In genomic region chr10:77637986-77638765, GRCh38 we compare ENCODE assay signal across 8 cellular contexts. TPM values are rescaled to one million over a fixed set of nuclear protein-coding genes. Genes with fewer than 3 reads are reported as not detected.
DNase-seq lines count a peak whose midpoint lies in the region; ATAC-seq and TF ChIP-seq lines count a peak whose summit lies in the region.

No MANE protein-coding gene starts in this region.

- POLR2A ChIA-PET in activated CD8-positive, alpha-beta T cell treated with anti-CD3 and anti-CD28 coated beads for 36 hours (lab: Charles Lee) = interaction anchor here (0.9 kb wide), 1 partner anchor 11 kb away, joined by 3 read pairs; no protein-coding TSS in a partner anchor
- POLR2A ChIA-PET in activated CD8-positive, alpha-beta T cell treated with anti-CD3 and anti-CD28 coated beads, Interleukin-2, amount 10 ng/mL, durations not matched to agents 7 days and 5 days (lab: Charles Lee) = no interaction called here
- POLR2A ChIA-PET in SK-N-SH (lab: Yijun Ruan, JAX) = no interaction called here
- POLR2A ChIA-PET in OCI-LY7 (lab: Charles Lee) = no interaction called here

- H3K36me3 Mint-ChIP-seq in activated CD8-positive, alpha-beta T cell treated with anti-CD3 and anti-CD28 coated beads for 36 hours (ENCODE audit: low read depth) = no peaks in the 10 kb centered on the region
- no peaks in the 10 kb centered on the region for H3K36me3 Mint-ChIP-seq in activated CD8-positive, alpha-beta T cell treated with anti-CD3 and anti-CD28 coated beads, Interleukin-2, amount 10 ng/mL, durations not matched to agents 7 days and 5 days (ENCODE audit: low read depth)
- H3K36me3 Mint-ChIP-seq in activated CD8-positive, alpha-beta memory T cell treated with anti-CD3 and anti-CD28 coated beads, Interleukin-2, amount 10 ng/mL, durations not matched to agents 7 days and 5 days = no peaks in the 10 kb centered on the region

- 1% methylated on average over 14 of the region's 104 CpGs for WGBS in SK-N-SH (ENCODE audit: low lambda C conversion rate)
- 1 to 2% (median 1%) methylated on average over 71 to 104 of the region's 104 CpGs for WGBS in psoas muscle, 3 donors

- TF ChIP-seq EP300 in SK-N-SH (IDR thresholded peaks at IDR 0.05; ENCODE audit: borderline replicate concordance in 1 of 2, low read depth in 1 of 2, low read length in 1 of 2) = no peak

- H3K36me3 ChIP-seq in SK-N-SH (replicated peaks in 1 of 2; ENCODE audit: control insufficient read depth in 1 of 2, insufficient read depth in 2 of 2, low read length in 1 of 2) = peaks cover 0 to 7% of the 10 kb centered on the region in 2 experiments
- H3K36me3 ChIP-seq in psoas muscle (ENCODE audit: insufficient read depth in 1 of 2, low read depth in 1 of 2) = no peaks in the 10 kb centered on the region
- no peaks in the 10 kb centered on the region for H3K36me3 ChIP-seq in OCI-LY7 (ENCODE audit: insufficient read depth, low read length)

- BruUV-seq in OCI-LY7 (replicated peaks; lab: Mats Ljungman, UMichigan) = no TSS peak

- H3K4me1 Mint-ChIP-seq in activated CD8-positive, alpha-beta T cell treated with anti-CD3 and anti-CD28 coated beads for 36 hours (ENCODE audit: low read depth) = peaks cover 6% of the 10 kb centered on the region
- peaks cover 7% of the 10 kb centered on the region for H3K4me1 Mint-ChIP-seq in activated CD8-positive, alpha-beta T cell treated with anti-CD3 and anti-CD28 coated beads, Interleukin-2, amount 10 ng/mL, durations not matched to agents 7 days and 5 days (ENCODE audit: low read depth)
- H3K4me1 Mint-ChIP-seq in activated CD8-positive, alpha-beta memory T cell treated with anti-CD3 and anti-CD28 coated beads, Interleukin-2, amount 10 ng/mL, durations not matched to agents 7 days and 5 days = peaks cover 5% of the 10 kb centered on the region

- H3K9me3 ChIP-seq in SK-N-SH = no peaks in the 10 kb centered on the region
- H3K9me3 ChIP-seq in psoas muscle = no peaks in the 10 kb centered on the region
- H3K9me3 ChIP-seq in OCI-LY7 (ENCODE audit: low read length) = no peaks in the 10 kb centered on the region

- no peak for TF ChIP-seq CTCF in activated CD8-positive, alpha-beta T cell treated with anti-CD3 and anti-CD28 coated beads for 36 hours (IDR thresholded peaks at IDR 0.05)
- TF ChIP-seq CTCF in SK-N-SH (IDR thresholded peaks at IDR 0.05) (peak; percentile 17; the same call in 1 of the 2 replicates), psoas muscle (IDR thresholded peaks at IDR 0.05) (no peak), OCI-LY7 (conservative IDR thresholded peaks at IDR 0.05; ENCODE audit: low read length) (no peak)

- H4K20me1 ChIP-seq in SK-N-SH (ENCODE audit: insufficient read depth) (no peaks in the 10 kb centered on the region), OCI-LY7 (ENCODE audit: insufficient read depth, low read length) (no peaks in the 10 kb centered on the region)

- H3K9me3 Mint-ChIP-seq in activated CD8-positive, alpha-beta T cell treated with anti-CD3 and anti-CD28 coated beads for 36 hours = no peaks in the 10 kb centered on the region
- H3K9me3 Mint-ChIP-seq in activated CD8-positive, alpha-beta T cell treated with anti-CD3 and anti-CD28 coated beads, Interleukin-2, amount 10 ng/mL, durations not matched to agents 7 days and 5 days (ENCODE audit: insufficient read depth) = no peaks in the 10 kb centered on the region
- no peaks in the 10 kb centered on the region for H3K9me3 Mint-ChIP-seq in activated CD8-positive, alpha-beta memory T cell treated with anti-CD3 and anti-CD28 coated beads, Interleukin-2, amount 10 ng/mL, durations not matched to agents 7 days and 5 days (ENCODE audit: low read depth)

- intact Hi-C loops in activated CD8-positive, alpha-beta T cell treated with anti-CD3 and anti-CD28 coated beads for 36 hours (cut with micrococcal nuclease) = no loop called here
- intact Hi-C loops in psoas muscle (cut with DNase I) (loop anchor here in 1 of 2 donors (5.0 kb wide), 1 partner anchor 46 kb away; no protein-coding TSS in a partner anchor), OCI-LY7 (cut with micrococcal nuclease; ENCODE audit: unreplicated experiment) (no loop called here)

- no peaks in the 10 kb centered on the region for H3F3A ChIP-seq in SK-N-SH (replicated peaks; ENCODE audit: insufficient read depth)

- no peak overlapping the region; the same call in 1 of the 2 replicates for H3K9ac ChIP-seq in SK-N-SH

- H3K27ac ChIP-seq in SK-N-SH (ENCODE audit: low read depth in 2 of 2, low read length in 1 of 2) (no peak overlapping the region; a peak in 1 of 4 replicates), psoas muscle (peak overlapping the region; percentile 78), OCI-LY7 (ENCODE audit: low read depth, low read length, poor library complexity, severe bottlenecking) (no peak overlapping the region)

- no peak for TF ChIP-seq RAD21 in SK-N-SH (IDR thresholded peaks at IDR 0.05; ENCODE audit: low read length)

- H3K27me3 ChIP-seq in SK-N-SH (ENCODE audit: insufficient read depth) = no peaks in the 10 kb centered on the region
- H3K27me3 ChIP-seq in psoas muscle (ENCODE audit: insufficient read depth in 3 of 3, low read length in 2 of 3) = peaks cover 0 to 17% (median 3%) of the 10 kb centered on the region in 3 donors

- H3K4me1 ChIP-seq in SK-N-SH (ENCODE audit: control insufficient read depth in 1 of 2, insufficient read depth in 2 of 2, low read depth in 1 of 2, low read length in 1 of 2) = peaks cover 0 to 16% of the 10 kb centered on the region in 2 experiments; a peak in 2 of 4 replicates
- peaks cover 8% of the 10 kb centered on the region for H3K4me1 ChIP-seq in psoas muscle
- H3K4me1 ChIP-seq in OCI-LY7 (ENCODE audit: insufficient read depth, low read length, poor library complexity, severe bottlenecking) = no peaks in the 10 kb centered on the region

- no peak for ATAC-seq in activated CD8-positive, alpha-beta T cell treated with anti-CD3 and anti-CD28 coated beads for 36 hours
- ATAC-seq in activated CD8-positive, alpha-beta T cell treated with anti-CD3 and anti-CD28 coated beads, Interleukin-2, amount 10 ng/mL, durations not matched to agents 7 days and 5 days = no peak
- ATAC-seq in psoas muscle = peak; percentile 79 to 88 (median 80)
- ATAC-seq in activated CD8-positive, alpha-beta memory T cell treated with anti-CD3 and anti-CD28 coated beads, Interleukin-2, amount 10 ng/mL, durations not matched to agents 7 days and 5 days = no peak

- peak overlapping the region; percentile 88 for H3K4me2 ChIP-seq in SK-N-SH
- H3K4me2 ChIP-seq in OCI-LY7 (ENCODE audit: low read length) = no peak overlapping the region

- CTCF ChIA-PET in activated CD8-positive, alpha-beta T cell treated with anti-CD3 and anti-CD28 coated beads for 36 hours (lab: Charles Lee) = interaction anchor here (10.4 kb wide), 1 partner anchor 464 kb away, joined by 161 read pairs; no protein-coding TSS in a partner anchor
- CTCF ChIA-PET in activated CD8-positive, alpha-beta T cell treated with anti-CD3 and anti-CD28 coated beads, Interleukin-2, amount 10 ng/mL, durations not matched to agents 7 days and 5 days (lab: Charles Lee) = interaction anchor here (7.8 kb wide), 1 partner anchor 464 kb away, joined by 81 read pairs; no protein-coding TSS in a partner anchor
- CTCF ChIA-PET in SK-N-SH (lab: Yijun Ruan, JAX) (interaction anchor here (0.7 to 21.3 kb wide), 15 partner anchors 9 to 469 kb away, joined by 3 to 513 read pairs (median 4); no protein-coding TSS in a partner anchor), OCI-LY7 (lab: Charles Lee; ENCODE audit: unreplicated experiment) (no interaction called here)
- CTCF ChIA-PET in activated CD8-positive, alpha-beta memory T cell treated with anti-CD3 and anti-CD28 coated beads, Interleukin-2, amount 10 ng/mL, durations not matched to agents 7 days and 5 days (lab: Charles Lee) = interaction anchor here (1.2 to 1.4 kb wide), 2 partner anchors 17 to 472 kb away, joined by 3 read pairs; no protein-coding TSS in a partner anchor

- H3K9me2 ChIP-seq in SK-N-SH (no peaks in the 10 kb centered on the region), OCI-LY7 (ENCODE audit: insufficient read depth, low read length) (no peaks in the 10 kb centered on the region)

- H2AFZ ChIP-seq in SK-N-SH (ENCODE audit: low read depth) (no peak overlapping the region), OCI-LY7 (ENCODE audit: low read length) (no peak overlapping the region)

- H3K79me2 ChIP-seq in SK-N-SH (ENCODE audit: insufficient read depth) = peaks cover 35% of the 10 kb centered on the region
- no peaks in the 10 kb centered on the region for H3K79me2 ChIP-seq in OCI-LY7 (ENCODE audit: insufficient read depth, low read depth, low read length)

- H3K4me3 ChIP-seq in SK-N-SH (ENCODE audit: low read depth in 2 of 2, low read length in 1 of 2) (peak overlapping the region; percentile 61 to 84), psoas muscle (peak overlapping the region; percentile 81), OCI-LY7 (ENCODE audit: low read depth, low read length, poor library complexity, severe bottlenecking) (no peak overlapping the region)

- H3K4me3 Mint-ChIP-seq in activated CD8-positive, alpha-beta T cell treated with anti-CD3 and anti-CD28 coated beads for 36 hours = peak overlapping the region; percentile 37
- no peak overlapping the region for H3K4me3 Mint-ChIP-seq in activated CD8-positive, alpha-beta T cell treated with anti-CD3 and anti-CD28 coated beads, Interleukin-2, amount 10 ng/mL, durations not matched to agents 7 days and 5 days
- H3K4me3 Mint-ChIP-seq in activated CD8-positive, alpha-beta memory T cell treated with anti-CD3 and anti-CD28 coated beads, Interleukin-2, amount 10 ng/mL, durations not matched to agents 7 days and 5 days = no peak overlapping the region

- peaks cover 64% of the 10 kb centered on the region for H3K27me3 Mint-ChIP-seq in activated CD8-positive, alpha-beta T cell treated with anti-CD3 and anti-CD28 coated beads for 36 hours
- peaks cover 69% of the 10 kb centered on the region for H3K27me3 Mint-ChIP-seq in activated CD8-positive, alpha-beta T cell treated with anti-CD3 and anti-CD28 coated beads, Interleukin-2, amount 10 ng/mL, durations not matched to agents 7 days and 5 days (ENCODE audit: low read depth)
- H3K27me3 Mint-ChIP-seq in activated CD8-positive, alpha-beta memory T cell treated with anti-CD3 and anti-CD28 coated beads, Interleukin-2, amount 10 ng/mL, durations not matched to agents 7 days and 5 days = peaks cover 75% of the 10 kb centered on the region

- peak; percentile 6 for DNase-seq in activated CD8-positive, alpha-beta T cell treated with anti-CD3 and anti-CD28 coated beads for 36 hours
- DNase-seq in activated CD8-positive, alpha-beta T cell treated with anti-CD3 and anti-CD28 coated beads, Interleukin-2, amount 10 ng/mL, durations not matched to agents 7 days and 5 days = no peak
- DNase-seq in SK-N-SH (peak; percentile 86), glomerular visceral epithelial cell (ENCODE audit: extremely low spot score) (peak; percentile 61), psoas muscle (peak; percentile 52 to 83), OCI-LY7 (ENCODE audit: low spot score) (no peak), NCI-H187 treated with DMSO at 0.1 percent for 48 hours (lab: John Stamatoyannopoulos, UW) (no peak)
- no peak for DNase-seq in activated CD8-positive, alpha-beta memory T cell treated with anti-CD3 and anti-CD28 coated beads, Interleukin-2, amount 10 ng/mL, durations not matched to agents 7 days and 5 days

- H3K27ac Mint-ChIP-seq in activated CD8-positive, alpha-beta T cell treated with anti-CD3 and anti-CD28 coated beads for 36 hours = no peak overlapping the region
- no peak overlapping the region for H3K27ac Mint-ChIP-seq in activated CD8-positive, alpha-beta T cell treated with anti-CD3 and anti-CD28 coated beads, Interleukin-2, amount 10 ng/mL, durations not matched to agents 7 days and 5 days
- H3K27ac Mint-ChIP-seq in activated CD8-positive, alpha-beta memory T cell treated with anti-CD3 and anti-CD28 coated beads, Interleukin-2, amount 10 ng/mL, durations not matched to agents 7 days and 5 days = no peak overlapping the region

RNA-seq across cellular contexts. Expression of gene KCNMA1, which starts 0.6 kb away (rescaled TPM):
- under 1 TPM in 1 of 2 experiments, not detected in 1; 0.18 TPM for total RNA-seq in activated CD8-positive, alpha-beta T cell treated with anti-CD3 and anti-CD28 coated beads for 36 hours
- under 1 TPM; 0.16 TPM for total RNA-seq in activated CD8-positive, alpha-beta T cell treated with anti-CD3 and anti-CD28 coated beads, Interleukin-2, amount 10 ng/mL, durations not matched to agents 7 days and 5 days
- polyA plus RNA-seq in SK-N-SH (2012; rRNA removed) = 81.2 and 107 TPM in 2 replicates
- 59.4 and 73.4 TPM in 2 replicates for polyA plus RNA-seq in SK-N-SH (2012; cell fraction: cytosol; rRNA removed)
- polyA plus RNA-seq in SK-N-SH (2012; cell fraction: nucleus; rRNA removed) = 144 and 177 TPM in 2 replicates
- total RNA-seq in psoas muscle = 10 to 100 TPM in 3 of 4 donors, 1 to 10 TPM in 1; 7.9 to 53.0 (median 21.3) TPM
- polyA plus RNA-seq in psoas muscle = 10 to 100 TPM; 41.9 to 49.0 (median 47.4) TPM
- not detected in 2 replicates for total RNA-seq in OCI-LY7 (2014; rRNA removed; shearing (Covaris generic))
- not detected in 2 replicates for total RNA-seq in OCI-LY7 (2022)
- total RNA-seq in activated CD8-positive, alpha-beta memory T cell treated with anti-CD3 and anti-CD28 coated beads, Interleukin-2, amount 10 ng/mL, durations not matched to agents 7 days and 5 days = 1 to 10 TPM in 1 of 2 experiments, under 1 TPM in 1; 0.55 to 1.5 TPM

Comparison
In these comparisons a context has a peak if more than half of its experiments do, and no peak if none do; other contexts are left out.
1. DNase-seq: peak in activated CD8-positive, alpha-beta T cell treated with anti-CD3 and anti-CD28 coated beads for 36 hours (single experiment), SK-N-SH (single experiment), glomerular visceral epithelial cell (single experiment) and psoas muscle (2 of 2); none in activated CD8-positive, alpha-beta T cell treated with anti-CD3 and anti-CD28 coated beads, Interleukin-2, amount 10 ng/mL, durations not matched to agents 7 days and 5 days (single experiment), OCI-LY7 (single experiment), NCI-H187 treated with DMSO at 0.1 percent for 48 hours (single experiment) and activated CD8-positive, alpha-beta memory T cell treated with anti-CD3 and anti-CD28 coated beads, Interleukin-2, amount 10 ng/mL, durations not matched to agents 7 days and 5 days (single experiment).
2. ATAC-seq: peak in psoas muscle (4 of 4); none in activated CD8-positive, alpha-beta T cell treated with anti-CD3 and anti-CD28 coated beads for 36 hours (single experiment), activated CD8-positive, alpha-beta T cell treated with anti-CD3 and anti-CD28 coated beads, Interleukin-2, amount 10 ng/mL, durations not matched to agents 7 days and 5 days (single experiment) and activated CD8-positive, alpha-beta memory T cell treated with anti-CD3 and anti-CD28 coated beads, Interleukin-2, amount 10 ng/mL, durations not matched to agents 7 days and 5 days (single experiment).